Comparison of ENCODE assay signal across 25 cellular contexts in genomic region chr7:157577796-157578339, GRCh38.
"Had no signal": no experiment of that assay in that cellular context is flagged by ENCODE, and none has a peak within 500 bp of the region (broad histone marks: within the 10 kb centered on the region; RNA-seq: fewer than 3 reads in every experiment).

No MANE protein-coding gene starts in this region.

- H3K4me3 Mint-ChIP-seq: activated naive CD4-positive, alpha-beta T cell treated with anti-CD3 and anti-CD28 coated beads, Interleukin-2, amount 50 U/mL, for 24 hours; activated naive CD8-positive, alpha-beta T cell treated with anti-CD3 and anti-CD28 coated beads, Interleukin-2, amount 10 ng/mL, durations not matched to agents 7 days and 5 days had no signal

- H3K9me3 Mint-ChIP-seq: activated CD4-positive, alpha-beta T cell treated with anti-CD3 and anti-CD28 coated beads, Interleukin-2, amount 10 ng/mL, durations not matched to agents 24 days and 14 days; activated CD8-positive, alpha-beta T cell treated with anti-CD3 and anti-CD28 coated beads for 36 hours; activated naive CD4-positive, alpha-beta T cell treated with anti-CD3 and anti-CD28 coated beads, Interleukin-2, amount 50 U/mL, for 24 hours; activated naive CD8-positive, alpha-beta T cell treated with anti-CD3 and anti-CD28 coated beads, Interleukin-2, amount 10 ng/mL, durations not matched to agents 7 days and 5 days; activated T-cell treated with anti-CD3 and anti-CD28 coated beads, Interleukin-2, amount 50 U/mL, for 72 hours; activated T-helper 17 cell treated with anti-CD3 and anti-CD28 coated beads, Interleukin-2, amount 50 U/mL, for 72 hours had no signal

- H3K27me3 Mint-ChIP-seq: activated CD8-positive, alpha-beta T cell treated with anti-CD3 and anti-CD28 coated beads for 36 hours; activated naive CD4-positive, alpha-beta T cell treated with anti-CD3 and anti-CD28 coated beads, Interleukin-2, amount 50 U/mL, for 24 hours; activated T-helper 17 cell treated with anti-CD3 and anti-CD28 coated beads, Interleukin-2, amount 50 U/mL, for 72 hours had no signal

- DNase-seq: activated CD4-positive, alpha-beta T cell treated with anti-CD3 and anti-CD28 coated beads, Interleukin-2, amount 10 ng/mL, durations not matched to agents 24 days and 14 days; activated CD4-positive, alpha-beta T cell treated with anti-CD3 and anti-CD28 coated beads, Interleukin-2, amount 50 U/mL, for 4 hours; activated CD8-positive, alpha-beta T cell treated with anti-CD3 and anti-CD28 coated beads for 36 hours; activated effector memory CD4-positive, alpha-beta T cell treated with anti-CD3 and anti-CD28 coated beads, Interleukin-2, amount 50 U/mL, for 16 hours; activated naive CD4-positive, alpha-beta T cell; activated naive CD8-positive, alpha-beta T cell treated with anti-CD3 and anti-CD28 coated beads, Interleukin-2, amount 10 ng/mL, durations not matched to agents 7 days and 5 days; activated T-cell treated with anti-CD3 and anti-CD28 coated beads, Interleukin-2, amount 50 U/mL, for 1 hour; activated T-cell treated with anti-CD3 and anti-CD28 coated beads, Interleukin-2, amount 50 U/mL, for 72 hours; body of pancreas; NCI-H1105; NCI-H1436; NCI-H1694; NCI-H2029; NCI-H345; NCI-H524 treated with DMSO at 0.1 percent for 48 hours; SHP77; SJCRH30; T1000; WERI-Rb-1 had no signal

- H3K4me1 ChIP-seq: body of pancreas, breast epithelium had no signal

- H3K27me3 ChIP-seq: body of pancreas, breast epithelium, SJCRH30 had no signal

- H3K4me2 ChIP-seq: KMS-11 had no signal

- ATAC-seq: activated CD8-positive, alpha-beta T cell treated with anti-CD3 and anti-CD28 coated beads for 36 hours; activated T-cell treated with anti-CD3 and anti-CD28 coated beads, Interleukin-2, amount 50 U/mL, for 72 hours; activated T-helper 17 cell treated with anti-CD3 and anti-CD28 coated beads, Interleukin-2, amount 50 U/mL, for 72 hours; body of pancreas; Panc1 had no signal

- H3K27ac Mint-ChIP-seq: activated CD4-positive, alpha-beta T cell treated with anti-CD3 and anti-CD28 coated beads, Interleukin-2, amount 10 ng/mL, durations not matched to agents 24 days and 14 days; activated CD8-positive, alpha-beta T cell treated with anti-CD3 and anti-CD28 coated beads for 36 hours; activated naive CD4-positive, alpha-beta T cell treated with anti-CD3 and anti-CD28 coated beads, Interleukin-2, amount 50 U/mL, for 24 hours; activated naive CD8-positive, alpha-beta T cell treated with anti-CD3 and anti-CD28 coated beads, Interleukin-2, amount 10 ng/mL, durations not matched to agents 7 days and 5 days; activated T-cell treated with anti-CD3 and anti-CD28 coated beads, Interleukin-2, amount 50 U/mL, for 72 hours; activated T-helper 17 cell treated with anti-CD3 and anti-CD28 coated beads, Interleukin-2, amount 50 U/mL, for 72 hours had no signal

- H3K36me3 ChIP-seq: breast epithelium, WERI-Rb-1 had no signal

- H3K9ac ChIP-seq: KMS-11 had no signal

- H3K9me3 ChIP-seq: body of pancreas, breast epithelium, SJCRH30 had no signal

- H3K4me3 ChIP-seq: body of pancreas, breast epithelium, SJCRH30, SK-N-MC had no signal

- H3K36me3 Mint-ChIP-seq: activated naive CD4-positive, alpha-beta T cell treated with anti-CD3 and anti-CD28 coated beads, Interleukin-2, amount 50 U/mL, for 24 hours; activated naive CD8-positive, alpha-beta T cell treated with anti-CD3 and anti-CD28 coated beads, Interleukin-2, amount 10 ng/mL, durations not matched to agents 7 days and 5 days had no signal
